ENCODE assay signal across 1 cellular context in genomic region chr13:47459512-47459911, GRCh38.
TF ChIP-seq lines count a peak whose summit lies in the region.

No MANE protein-coding gene starts in this region.

TF ChIP-seq in K562, 482 proteins besides CTCF, POLR2A, EP300 and RAD21 (continued from another document):
- TF ChIP-seq RERE (CRISPR knock-in tag; IDR thresholded peaks at IDR 0.05; ENCODE audit: borderline replicate concordance) (no peak), ZBTB9 (CRISPR knock-in tag; IDR thresholded peaks at IDR 0.05) (no peak)
TF ChIP-seq in K562: peak in this region for 0.
